In the genomic region with DNA sequence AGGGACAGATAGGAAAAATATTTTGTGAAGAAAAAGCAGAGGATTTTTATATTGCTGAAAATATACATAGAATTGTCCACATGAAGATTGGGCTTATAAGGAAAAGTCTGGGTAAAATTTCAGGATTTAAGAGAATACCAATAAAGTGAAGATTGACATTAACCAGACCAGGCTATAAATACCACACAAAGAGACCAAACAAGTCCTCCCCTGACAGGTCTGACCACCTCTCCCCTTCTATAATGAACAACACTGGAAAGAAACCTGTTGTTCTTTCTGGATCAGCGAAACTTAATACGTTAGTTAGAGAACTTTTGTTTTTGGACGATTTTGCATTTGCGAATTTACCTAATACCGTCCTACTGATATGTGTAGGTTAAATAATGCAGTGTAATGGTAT, we compare ENCODE assay signal across 32 cellular contexts.
"Had no signal": no experiment of that assay in that cellular context is flagged by ENCODE, and none has a peak within 500 bp of the region (broad histone marks: within the 10 kb centered on the region; RNA-seq: fewer than 3 reads in every experiment).

No MANE protein-coding gene starts in this region.

- H3K4me3 ChIP-seq: ascending aorta, MG63 had no signal

- H3K27me3 Mint-ChIP-seq: activated CD4-positive, alpha-beta memory T cell treated with anti-CD3 and anti-CD28 coated beads, Interleukin-2, amount 10 ng/mL, durations not matched to agents 7 days and 5 days; activated naive CD4-positive, alpha-beta T cell treated with anti-CD3 and anti-CD28 coated beads, Interleukin-2, amount 50 U/mL, for 24 hours; activated naive CD8-positive, alpha-beta T cell treated with anti-CD3 and anti-CD28 coated beads, Interleukin-2, amount 10 ng/mL, durations not matched to agents 7 days and 5 days; activated T-cell treated with anti-CD3 and anti-CD28 coated beads, Interleukin-2, amount 50 U/mL, for 24 hours had no signal

- H3K4me1 ChIP-seq: ascending aorta had no signal

- H3K36me3 ChIP-seq: ascending aorta, MG63, WERI-Rb-1 had no signal

- H3K36me3 Mint-ChIP-seq: activated naive CD4-positive, alpha-beta T cell treated with anti-CD3 and anti-CD28 coated beads, Interleukin-2, amount 50 U/mL, for 24 hours; activated naive CD8-positive, alpha-beta T cell treated with anti-CD3 and anti-CD28 coated beads, Interleukin-2, amount 10 ng/mL, durations not matched to agents 7 days and 5 days had no signal

- H3K4me1 Mint-ChIP-seq: activated CD4-positive, alpha-beta memory T cell treated with anti-CD3 and anti-CD28 coated beads, Interleukin-2, amount 10 ng/mL, durations not matched to agents 7 days and 5 days; activated naive CD4-positive, alpha-beta T cell treated with anti-CD3 and anti-CD28 coated beads, Interleukin-2, amount 50 U/mL, for 24 hours; activated naive CD8-positive, alpha-beta T cell treated with anti-CD3 and anti-CD28 coated beads, Interleukin-2, amount 10 ng/mL, durations not matched to agents 7 days and 5 days had no signal

- H3K9me3 ChIP-seq: ascending aorta, MG63 had no signal

- H3K4me3 Mint-ChIP-seq: activated CD4-positive, alpha-beta memory T cell treated with anti-CD3 and anti-CD28 coated beads, Interleukin-2, amount 10 ng/mL, durations not matched to agents 7 days and 5 days; activated naive CD4-positive, alpha-beta T cell treated with anti-CD3 and anti-CD28 coated beads, Interleukin-2, amount 50 U/mL, for 24 hours; activated naive CD8-positive, alpha-beta T cell treated with anti-CD3 and anti-CD28 coated beads, Interleukin-2, amount 10 ng/mL, durations not matched to agents 7 days and 5 days; activated T-cell treated with anti-CD3 and anti-CD28 coated beads, Interleukin-2, amount 50 U/mL, for 24 hours had no signal

- H3K9me3 Mint-ChIP-seq: activated CD4-positive, alpha-beta memory T cell treated with anti-CD3 and anti-CD28 coated beads, Interleukin-2, amount 10 ng/mL, durations not matched to agents 7 days and 5 days; activated naive CD4-positive, alpha-beta T cell treated with anti-CD3 and anti-CD28 coated beads, Interleukin-2, amount 50 U/mL, for 24 hours; activated naive CD8-positive, alpha-beta T cell treated with anti-CD3 and anti-CD28 coated beads, Interleukin-2, amount 10 ng/mL, durations not matched to agents 7 days and 5 days; activated T-helper 2 cell treated with anti-CD3 and anti-CD28 coated beads, Interferon-gamma antibody, Interleukin-2, Interleukin-4, amounts not matched to agents 10 μg/mL and 5 μg/mL and 100 μg/mL, durations not matched to agents 14 hours and 24 hours and 36 hours had no signal

- H3K27me3 ChIP-seq: ascending aorta, MG63 had no signal

- H3K27ac Mint-ChIP-seq: activated CD4-positive, alpha-beta memory T cell treated with anti-CD3 and anti-CD28 coated beads, Interleukin-2, amount 10 ng/mL, durations not matched to agents 7 days and 5 days; activated naive CD4-positive, alpha-beta T cell treated with anti-CD3 and anti-CD28 coated beads, Interleukin-2, amount 50 U/mL, for 24 hours; activated naive CD8-positive, alpha-beta T cell treated with anti-CD3 and anti-CD28 coated beads, Interleukin-2, amount 10 ng/mL, durations not matched to agents 7 days and 5 days; activated T-cell treated with anti-CD3 and anti-CD28 coated beads, Interleukin-2, amount 50 U/mL, for 24 hours; activated T-helper 2 cell treated with anti-CD3 and anti-CD28 coated beads, Interferon-gamma antibody, Interleukin-2, Interleukin-4, amounts not matched to agents 10 μg/mL and 5 μg/mL and 100 μg/mL, durations not matched to agents 14 hours and 24 hours and 36 hours had no signal

- H3K27ac ChIP-seq: ascending aorta, RWPE1, WERI-Rb-1 had no signal

- DNase-seq: activated CD4-positive, alpha-beta memory T cell treated with anti-CD3 and anti-CD28 coated beads, Interleukin-2, amount 10 ng/mL, durations not matched to agents 7 days and 5 days; activated CD4-positive, alpha-beta T cell treated with anti-CD3 and anti-CD28 coated beads for 1 hour; activated CD4-positive, alpha-beta T cell treated with anti-CD3 and anti-CD28 coated beads for 48 hours; activated CD4-positive, CD25-positive, alpha-beta regulatory T cell; activated CD8-positive, alpha-beta memory T cell treated with anti-CD3 and anti-CD28 coated beads for 24 hours; activated gamma-delta T cell; activated naive CD4-positive, alpha-beta T cell treated with Interleukin-2 at 50 U/mL for 16 hours; activated naive CD8-positive, alpha-beta T cell treated with anti-CD3 and anti-CD28 coated beads, Interleukin-2, amount 10 ng/mL, durations not matched to agents 7 days and 5 days; activated T-cell treated with anti-CD3 and anti-CD28 coated beads, Interleukin-2, amount 50 U/mL, for 24 hours; amygdala; Kasumi-1; KG1; MG63; MV-4-11; NCI-H1092; NCI-H1436 treated with DMSO at 0.1 percent for 48 hours; NCI-H1694 treated with DMSO at 0.1 percent for 48 hours; NCI-H2029; NCI-H345; NCI-H524 treated with DMSO at 0.1 percent for 48 hours; NK-92 treated with Interleukin-12 subunit alpha and Interleukin-12 subunit beta, amount 100 ng/mL, for 24 hours; PC-3; SIG-M5; SW 1271; T-helper 1 cell; T-helper 2 cell; T-helper 9 cell; WERI-Rb-1 had no signal
